In the genomic region with DNA sequence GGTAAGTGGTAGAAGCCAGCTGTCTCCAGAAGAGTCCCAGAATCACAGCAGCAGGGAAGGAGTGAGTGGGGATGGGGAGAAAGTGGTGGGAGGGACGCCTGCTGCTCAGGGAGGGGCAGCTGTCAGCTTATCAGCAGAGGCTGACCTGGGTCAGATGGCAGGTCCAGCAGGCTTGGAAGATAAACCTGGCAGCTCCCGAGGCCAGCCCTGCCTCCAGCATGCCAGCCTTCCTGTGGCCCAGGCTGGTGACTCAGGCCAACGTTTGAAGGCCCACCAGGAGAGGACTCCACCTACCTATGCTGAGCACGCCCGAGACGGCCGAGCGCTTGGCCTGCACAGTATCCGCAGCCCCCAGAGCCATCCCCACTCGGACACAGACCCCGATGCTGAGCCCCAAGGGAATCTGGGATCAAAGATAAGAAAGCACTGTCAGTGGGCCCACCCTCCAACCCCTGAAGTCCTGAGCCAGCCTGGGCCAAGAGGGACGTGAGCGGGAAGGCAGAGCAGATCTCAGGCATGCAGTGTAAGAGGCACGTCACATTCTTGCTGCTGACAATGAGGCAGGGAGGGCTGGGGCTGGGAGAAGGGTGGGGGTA, we compare ENCODE assay signal across 14 cellular contexts. TPM values are rescaled to one million over a fixed set of nuclear protein-coding genes. Genes with fewer than 3 reads are reported as not detected.
A peak's percentile ranks its signal among the peaks of the same experiment; 100 is the strongest.
DNase-seq lines count a peak whose midpoint lies in the region; TF ChIP-seq lines count a peak whose summit lies in the region.
"Had no signal": no experiment of that assay in that cellular context is flagged by ENCODE, and none has a peak within 500 bp of the region (broad histone marks: within the 10 kb centered on the region; RNA-seq: fewer than 3 reads in every experiment).

No MANE protein-coding gene starts in this region.

- no peak overlapping the region for H3K18ac ChIP-seq in mesendoderm (ENCODE audit: low read length)

- no peaks in the 10 kb centered on the region for H3K9me3 ChIP-seq in endodermal cell (ENCODE audit: control insufficient read depth, low read length)
- no peaks in the 10 kb centered on the region for H3K9me3 ChIP-seq in tibial nerve
- no peaks in the 10 kb centered on the region for H3K9me3 ChIP-seq in hepatocyte (ENCODE audit: low read depth)
- H3K9me3 ChIP-seq: esophagus squamous epithelium, suprapubic skin had no signal

- no peak overlapping the region for H4K8ac ChIP-seq in mesendoderm (ENCODE audit: low read depth, low read length)

- no peak overlapping the region for H4K5ac ChIP-seq in mesendoderm (ENCODE audit: low read length)

- no peak overlapping the region for H2BK120ac ChIP-seq in mesendoderm (ENCODE audit: low read depth, low read length)

- no peaks in the 10 kb centered on the region for H3K27me3 Mint-ChIP-seq in endodermal cell (ENCODE audit: insufficient read depth)
- H3K27me3 Mint-ChIP-seq in CD14-positive monocyte (ENCODE audit: low read depth in 3 of 3) = peaks cover 0 to 2% (median 0%) of the 10 kb centered on the region in 3 donors

- no peaks in the 10 kb centered on the region for H3K27me3 ChIP-seq in endodermal cell (ENCODE audit: control insufficient read depth, insufficient read depth, low read length, poor library complexity, severe bottlenecking)
- no peaks in the 10 kb centered on the region for H3K27me3 ChIP-seq in mesendoderm (ENCODE audit: insufficient read depth, low read length, poor library complexity)
- no peaks in the 10 kb centered on the region for H3K27me3 ChIP-seq in tibial nerve
- H3K27me3 ChIP-seq in hepatocyte = no peaks in the 10 kb centered on the region
- H3K27me3 ChIP-seq: esophagus squamous epithelium, suprapubic skin had no signal

- peak overlapping the region; percentile 17 for H3K56ac ChIP-seq in mesendoderm (ENCODE audit: low read length)

- no peak for TF ChIP-seq EP300 in tibial nerve (IDR thresholded peaks at IDR 0.05)

- H3K9ac ChIP-seq in endodermal cell (ENCODE audit: extremely low read depth, low read length, poor library complexity, severe bottlenecking) = no peak overlapping the region
- H3K9ac ChIP-seq in mesendoderm (ENCODE audit: low read length) = no peak overlapping the region

- no peak overlapping the region for H3K4ac ChIP-seq in mesendoderm (ENCODE audit: low read depth, low read length)

- no peaks in the 10 kb centered on the region for H4K20me1 ChIP-seq in hepatocyte (ENCODE audit: insufficient read depth, poor library complexity, severe bottlenecking)

- no peaks in the 10 kb centered on the region for H3K36me3 Mint-ChIP-seq in endodermal cell (ENCODE audit: low read depth)
- no peaks in the 10 kb centered on the region for H3K36me3 Mint-ChIP-seq in CD14-positive monocyte
- H3K36me3 Mint-ChIP-seq: activated naive CD4-positive, alpha-beta T cell treated with anti-CD3 and anti-CD28 coated beads, Interleukin-2, amount 10 ng/mL, durations not matched to agents 7 days and 5 days had no signal

- no peaks in the 10 kb centered on the region for H3K9me3 Mint-ChIP-seq in endodermal cell
- H3K9me3 Mint-ChIP-seq in CD14-positive monocyte = no peaks in the 10 kb centered on the region
- H3K9me3 Mint-ChIP-seq: activated naive CD4-positive, alpha-beta T cell treated with anti-CD3 and anti-CD28 coated beads, Interleukin-2, amount 10 ng/mL, durations not matched to agents 7 days and 5 days had no signal

- H3K9me2 ChIP-seq in hepatocyte (replicated peaks; ENCODE audit: insufficient read depth) = no peaks in the 10 kb centered on the region

- H3K4me3 ChIP-seq in endodermal cell (ENCODE audit: low read length) (no peak overlapping the region), mesendoderm (ENCODE audit: low read length) (no peak overlapping the region), tibial nerve (no peak overlapping the region), hepatocyte (no peak overlapping the region)
- H3K4me3 ChIP-seq: esophagus squamous epithelium, suprapubic skin had no signal

- CTCF ChIA-PET in RWPE1 (lab: Yijun Ruan, JAX) = no interaction called here

- no peak overlapping the region for H3K23ac ChIP-seq in mesendoderm (ENCODE audit: low read length)

- DNase-seq in RWPE1 (ENCODE audit: low spot score) (no peak), endodermal cell (peak; percentile 84), mesendoderm (peak; percentile 72), tibial nerve (ENCODE audit: low spot score in 2 of 2) (no peak), HK-2 (ENCODE audit: unreplicated experiment) (no peak), hepatocyte (ENCODE audit: low spot score) (no peak), NCI-H1436 (lab: John Stamatoyannopoulos, UW) (no peak), CD14-positive monocyte (ENCODE audit: low spot score) (no peak)
- DNase-seq: activated naive CD4-positive, alpha-beta T cell treated with anti-CD3 and anti-CD28 coated beads, Interleukin-2, amount 10 ng/mL, durations not matched to agents 7 days and 5 days; esophagus squamous epithelium; NCI-H526 treated with DMSO at 0.1 percent for 48 hours; RPMI8226 had no signal

- H2AFZ ChIP-seq in hepatocyte = no peak overlapping the region

- H3K4me1 Mint-ChIP-seq in endodermal cell = peaks cover 16% of the 10 kb centered on the region
- H3K4me1 Mint-ChIP-seq in CD14-positive monocyte = peaks cover 13% of the 10 kb centered on the region
- H3K4me1 Mint-ChIP-seq: activated naive CD4-positive, alpha-beta T cell treated with anti-CD3 and anti-CD28 coated beads, Interleukin-2, amount 10 ng/mL, durations not matched to agents 7 days and 5 days had no signal

- 67 to 80% methylated on average over 10 to 14 of the region's 14 CpGs for WGBS in endodermal cell (ENCODE audit: insufficient coverage in 1 of 2, insufficient read length in 1 of 2), 2 experiments
- WGBS in mesendoderm (ENCODE audit: extremely low coverage, insufficient coverage, low lambda C conversion rate) = no CpG with 5 or more reads among the region's 14 CpGs
- WGBS in tibial nerve, 2 donors = 52 to 57% methylated on average over 6 to 14 of the region's 14 CpGs
- WGBS in hepatocyte (ENCODE audit: low lambda C conversion rate, missing lambda C conversion rate) = 48% methylated on average over 14 of the region's 14 CpGs

- H3K27ac ChIP-seq in RWPE1 = peak overlapping the region; percentile 96
- H3K27ac ChIP-seq in endodermal cell (ENCODE audit: low read depth, low read length) = peak overlapping the region; percentile 33
- no peak overlapping the region for H3K27ac ChIP-seq in mesendoderm (ENCODE audit: low read depth, low read length)
- H3K27ac ChIP-seq in tibial nerve = peak overlapping the region; percentile 24 to 81 (median 67)
- no peak overlapping the region for H3K27ac ChIP-seq in hepatocyte
- H3K27ac ChIP-seq: esophagus squamous epithelium, suprapubic skin had no signal

- H2AK5ac ChIP-seq in mesendoderm (ENCODE audit: low read length) = no peak overlapping the region

- H3K27ac Mint-ChIP-seq in endodermal cell = peak overlapping the region; percentile 78
- no peak overlapping the region for H3K27ac Mint-ChIP-seq in CD14-positive monocyte
- H3K27ac Mint-ChIP-seq: activated naive CD4-positive, alpha-beta T cell treated with anti-CD3 and anti-CD28 coated beads, Interleukin-2, amount 10 ng/mL, durations not matched to agents 7 days and 5 days had no signal

- H3K79me2 ChIP-seq in mesendoderm (ENCODE audit: control insufficient read depth, insufficient read depth, low read length) (no peaks in the 10 kb centered on the region), hepatocyte (no peaks in the 10 kb centered on the region)

- POLR2A ChIA-PET in RWPE1 (lab: Yijun Ruan, JAX; ENCODE audit: low non-redundant PET) = no interaction called here

- no peak for TF ChIP-seq CTCF in RWPE1 (conservative IDR thresholded peaks at IDR 0.05; ENCODE audit: low read depth)
- no peak for TF ChIP-seq CTCF in endodermal cell (conservative IDR thresholded peaks at IDR 0.05)
- TF ChIP-seq CTCF in tibial nerve (IDR thresholded peaks at IDR 0.05) = no peak
- TF ChIP-seq CTCF in hepatocyte (IDR thresholded peaks at IDR 0.05; ENCODE audit: poor library complexity) = no peak
- TF ChIP-seq CTCF in CD14-positive monocyte (IDR thresholded peaks at IDR 0.05) = no peak

- H3K79me1 ChIP-seq in mesendoderm (ENCODE audit: low read length) = no peaks in the 10 kb centered on the region

- intact Hi-C loops in CD14-positive monocyte (cut with micrococcal nuclease) = loop anchor here in 1 of 2 donors (5.0 kb wide), 1 partner anchor 43 kb away; the partner anchor contains the start of gene ALDH3A1

- H2BK15ac ChIP-seq in mesendoderm (replicated peaks; ENCODE audit: low read depth) = no peak overlapping the region

- TF ChIP-seq POLR2A in tibial nerve (IDR thresholded peaks at IDR 0.05) = no peak

- H3K4me1 ChIP-seq in endodermal cell (ENCODE audit: control insufficient read depth, insufficient read depth, low read length) (peaks cover 8% of the 10 kb centered on the region), mesendoderm (ENCODE audit: control insufficient read depth, low read depth, low read length) (peaks cover 7% of the 10 kb centered on the region), tibial nerve (peaks cover 0 to 32% (median 16%) of the 10 kb centered on the region in 4 donors), hepatocyte (ENCODE audit: insufficient read depth) (peaks cover 7% of the 10 kb centered on the region)

- H2BK5ac ChIP-seq in mesendoderm (ENCODE audit: low read length) = no peak overlapping the region

- no peak overlapping the region for H3K4me3 Mint-ChIP-seq in endodermal cell
- H3K4me3 Mint-ChIP-seq in CD14-positive monocyte = no peak overlapping the region
- H3K4me3 Mint-ChIP-seq: activated naive CD4-positive, alpha-beta T cell treated with anti-CD3 and anti-CD28 coated beads, Interleukin-2, amount 10 ng/mL, durations not matched to agents 7 days and 5 days had no signal

- no peaks in the 10 kb centered on the region for H3K36me3 ChIP-seq in endodermal cell (ENCODE audit: control insufficient read depth, insufficient read depth, low read length)
- H3K36me3 ChIP-seq in mesendoderm (ENCODE audit: control insufficient read depth, insufficient read depth, low read length) = no peaks in the 10 kb centered on the region
- H3K36me3 ChIP-seq in tibial nerve = no peaks in the 10 kb centered on the region
- H3K36me3 ChIP-seq in hepatocyte (replicated peaks; ENCODE audit: insufficient read depth, low read depth) = no peaks in the 10 kb centered on the region
- H3K36me3 ChIP-seq: esophagus squamous epithelium, suprapubic skin had no signal

- H3K4me2 ChIP-seq in mesendoderm (ENCODE audit: low read length) = no peak overlapping the region
- no peak overlapping the region for H3K4me2 ChIP-seq in hepatocyte

RNA-seq across cellular contexts. Expression of gene SLC47A2, which starts 12.5 kb away (rescaled TPM):
- total RNA-seq in endodermal cell (not detected), tibial nerve (not detected), hepatocyte (0.07 TPM in 1 of 2 replicates, not detected in the other)
- not detected for polyA plus RNA-seq in endodermal cell (2013, experiment 1 of 2)
- not detected for polyA plus RNA-seq in endodermal cell (2013, experiment 2 of 2)
- polyA plus RNA-seq in mesendoderm (2013, experiment 1 of 2) = not detected
- 0.03 TPM for polyA plus RNA-seq in mesendoderm (2013, experiment 2 of 2)
- polyA plus RNA-seq in hepatocyte (not detected in 2 replicates), CD14-positive monocyte (not detected)

RNA-seq across cellular contexts. Expression of gene ALDH3A1, which starts 44.2 kb away (rescaled TPM):
- total RNA-seq in endodermal cell (under 1 TPM; 0.42 to 0.44 TPM), tibial nerve (1 to 10 TPM in 2 of 4 donors, under 1 TPM in 1, not detected in 1; 0.21 to 2.1 (median 1.7) TPM), hepatocyte (0.90 TPM in 1 of 2 replicates, not detected in the other)
- polyA plus RNA-seq in endodermal cell (2013, experiment 1 of 2) = 0.14 TPM
- polyA plus RNA-seq in endodermal cell (2013, experiment 2 of 2) = 0.79 TPM
- 0.52 TPM for polyA plus RNA-seq in mesendoderm (2013, experiment 1 of 2)
- 0.55 TPM for polyA plus RNA-seq in mesendoderm (2013, experiment 2 of 2)
- polyA plus RNA-seq in hepatocyte (0.13 and 1.4 TPM in 2 replicates), CD14-positive monocyte (not detected)
- total RNA-seq: cerebellum had no signal

RNA-seq across cellular contexts. Expression of gene ALDH3A2, which starts 55.3 kb away (rescaled TPM):
- total RNA-seq in endodermal cell = 10 to 100 TPM; 26.9 to 60.1 TPM
- polyA plus RNA-seq in endodermal cell (2013, experiment 1 of 2) = 51.0 TPM
- 44.7 TPM for polyA plus RNA-seq in endodermal cell (2013, experiment 2 of 2)
- 133 TPM for polyA plus RNA-seq in mesendoderm (2013, experiment 1 of 2)
- polyA plus RNA-seq in mesendoderm (2013, experiment 2 of 2) = 135 TPM
- 100 to 1,000 TPM in 2 of 4 donors, 10 to 100 TPM in 2; 84.3 to 152 (median 105) TPM for total RNA-seq in tibial nerve
- total RNA-seq in hepatocyte = 116 and 137 TPM in 2 replicates
- polyA plus RNA-seq in hepatocyte = 62.1 and 63.6 TPM in 2 replicates
- 10 to 100 TPM; 50.3 to 58.0 TPM for polyA plus RNA-seq in CD14-positive monocyte

Comparison
In these comparisons a context has a peak if more than half of its experiments do, and no peak if none do; other contexts are left out.
1. DNase-seq: peak in endodermal cell (single experiment) and mesendoderm (single experiment); none in RWPE1 (single experiment), tibial nerve (0 of 2), HK-2 (single experiment), hepatocyte (single experiment), NCI-H1436 (single experiment) and CD14-positive monocyte (single experiment).
2. H3K27ac ChIP-seq: peak in RWPE1 (single experiment), endodermal cell (single experiment) and tibial nerve (4 of 4); none in mesendoderm (single experiment) and hepatocyte (single experiment).